8 cellular contexts compared by ENCODE assay signal in the genomic region with DNA sequence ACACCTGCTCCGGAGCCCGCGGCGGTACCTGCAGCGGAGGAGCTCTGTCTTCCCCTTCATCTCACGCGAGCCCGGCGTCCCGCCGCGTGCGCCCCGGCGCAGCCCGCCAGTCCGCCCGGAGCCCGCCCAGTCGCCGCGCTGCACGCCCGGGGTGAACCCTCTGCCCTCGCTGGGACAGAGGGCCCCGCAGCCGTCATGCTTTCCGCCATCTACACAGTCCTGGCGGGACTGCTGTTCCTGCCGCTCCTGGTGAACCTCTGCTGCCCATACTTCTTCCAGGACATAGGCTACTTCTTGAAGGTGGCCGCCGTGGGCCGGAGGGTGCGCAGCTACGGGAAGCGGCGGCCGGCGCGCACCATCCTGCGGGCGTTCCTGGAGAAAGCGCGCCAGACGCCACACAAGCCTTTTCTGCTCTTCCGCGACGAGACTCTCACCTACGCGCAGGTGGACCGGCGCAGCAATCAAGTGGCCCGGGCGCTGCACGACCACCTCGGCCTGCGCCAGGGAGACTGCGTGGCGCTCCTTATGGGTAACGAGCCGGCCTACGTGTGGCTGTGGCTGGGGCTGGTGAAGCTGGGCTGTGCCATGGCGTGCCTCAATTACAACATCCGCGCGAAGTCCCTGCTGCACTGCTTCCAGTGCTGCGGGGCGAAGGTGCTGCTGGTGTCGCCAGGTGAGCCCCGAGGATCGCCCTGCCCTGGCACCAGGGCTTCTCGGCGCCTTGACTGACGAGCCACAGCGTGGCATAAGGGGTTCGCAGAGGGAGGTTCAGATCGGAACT. TPM values are rescaled to one million over a fixed set of nuclear protein-coding genes. Genes with fewer than 3 reads are reported as not detected.
A peak's percentile ranks its signal among the peaks of the same experiment; 100 is the strongest.
DNase-seq lines count a peak whose midpoint lies in the region; ATAC-seq and TF ChIP-seq lines count a peak whose summit lies in the region.

No MANE protein-coding gene starts in this region.

- peaks cover 29% of the 10 kb centered on the region for H3K4me1 Mint-ChIP-seq in activated naive CD4-positive, alpha-beta T cell treated with anti-CD3 and anti-CD28 coated beads for 36 hours (ENCODE audit: low read depth)

- H3K9me3 ChIP-seq in psoas muscle, result no peaks in the 10 kb centered on the region

- CTCF ChIA-PET in activated naive CD4-positive, alpha-beta T cell treated with anti-CD3 and anti-CD28 coated beads for 36 hours (lab: Charles Lee), result interaction anchor here (0.6 to 3.7 kb wide), 10 partner anchors 13 to 723 kb away, joined by 3 to 40 read pairs (median 3); no protein-coding TSS in a partner anchor

- no peaks in the 10 kb centered on the region for H3K9me3 Mint-ChIP-seq in activated naive CD4-positive, alpha-beta T cell treated with anti-CD3 and anti-CD28 coated beads for 36 hours

- peak overlapping the region; percentile 87 for H3K27ac Mint-ChIP-seq in activated naive CD4-positive, alpha-beta T cell treated with anti-CD3 and anti-CD28 coated beads for 36 hours

- H3K27me3 ChIP-seq in psoas muscle (ENCODE audit: insufficient read depth in 3 of 3, low read length in 2 of 3), result peaks cover 0 to 32% (median 12%) of the 10 kb centered on the region in 3 donors

- DNase-seq in NCI-H1417 (lab: John Stamatoyannopoulos, UW), result peak; percentile 55 to 74 (median 71)
- no peak for DNase-seq in NCI-H1417 treated with DMSO at 0.1 percent for 48 hours (lab: John Stamatoyannopoulos, UW)
- DNase-seq in NCI-H774 (lab: John Stamatoyannopoulos, UW), result peak; percentile 7
- DNase-seq in activated naive CD4-positive, alpha-beta T cell treated with anti-CD3 and anti-CD28 coated beads for 36 hours, result peak; percentile 31
- DNase-seq in cardiac septum (ENCODE audit: low spot score), result peak; percentile 78
- peak in 1 of 2 donors; percentile 45 for DNase-seq in psoas muscle
- no peak for DNase-seq in GOT3 (lab: John Stamatoyannopoulos, UW)

- no peaks in the 10 kb centered on the region for H3K4me1 ChIP-seq in psoas muscle

- H3K27ac ChIP-seq in psoas muscle, result no peak overlapping the region

- peaks cover 24% of the 10 kb centered on the region for H3K36me3 Mint-ChIP-seq in activated naive CD4-positive, alpha-beta T cell treated with anti-CD3 and anti-CD28 coated beads for 36 hours (ENCODE audit: low read depth)

- ATAC-seq in HG02884 (IDR thresholded peaks at IDR 0.05; ENCODE audit: unreplicated experiment) (peak; percentile 43), psoas muscle (peak in 3 of 4 donors; percentile 8 to 27 (median 25))

- intact Hi-C loops in activated naive CD4-positive, alpha-beta T cell treated with anti-CD3 and anti-CD28 coated beads for 36 hours (cut with micrococcal nuclease), result loop anchor here (1.0 to 10.0 kb wide), 10 partner anchors 36 to 725 kb away; a partner anchor contains a TSS
- intact Hi-C loops in cardiac septum (cut with DNase I) (no loop called here), psoas muscle (cut with DNase I) (no loop called here)

- peaks cover 25% of the 10 kb centered on the region for H3K27me3 Mint-ChIP-seq in activated naive CD4-positive, alpha-beta T cell treated with anti-CD3 and anti-CD28 coated beads for 36 hours (ENCODE audit: low read depth)

- 2 to 3% (median 3%) methylated on average over 71 to 77 of the region's 77 CpGs for WGBS in psoas muscle, 3 donors

- H3K4me3 ChIP-seq in psoas muscle, result peak overlapping the region; percentile 67

- no peak for TF ChIP-seq CTCF in psoas muscle (IDR thresholded peaks at IDR 0.05)

- H3K4me3 Mint-ChIP-seq in activated naive CD4-positive, alpha-beta T cell treated with anti-CD3 and anti-CD28 coated beads for 36 hours, result peak overlapping the region; percentile 98

- no peaks in the 10 kb centered on the region for H3K36me3 ChIP-seq in psoas muscle (ENCODE audit: insufficient read depth in 1 of 2, low read depth in 1 of 2)

RNA-seq across cellular contexts. Expression of a gene that starts 0.4 kb away (rescaled TPM):
- total RNA-seq in activated naive CD4-positive, alpha-beta T cell treated with anti-CD3 and anti-CD28 coated beads for 36 hours, result 10 to 100 TPM; 25.2 TPM
- not detected for total RNA-seq in cardiac septum
- total RNA-seq in psoas muscle, result not detected
- polyA plus RNA-seq in psoas muscle, result under 1 TPM in 2 of 3 donors, not detected in 1; 0.01 to 0.04 TPM

Comparison
In these comparisons a context has a peak if more than half of its experiments do, and no peak if none do; other contexts are left out.
1. DNase-seq: peak in NCI-H1417 (3 of 3), NCI-H774 (single experiment), activated naive CD4-positive, alpha-beta T cell treated with anti-CD3 and anti-CD28 coated beads for 36 hours (single experiment) and cardiac septum (single experiment); none in NCI-H1417 treated with DMSO at 0.1 percent for 48 hours (single experiment) and GOT3 (single experiment).
2. RNA of a gene that starts 0.4 kb away (total RNA-seq): 25.2 TPM in activated naive CD4-positive, alpha-beta T cell treated with anti-CD3 and anti-CD28 coated beads for 36 hours; not detected in psoas muscle and not detected in cardiac septum (single experiment); every median in the first group is over 10 times any median in the second.